ENCODE assay signal across 8 cellular contexts in the genomic region with DNA sequence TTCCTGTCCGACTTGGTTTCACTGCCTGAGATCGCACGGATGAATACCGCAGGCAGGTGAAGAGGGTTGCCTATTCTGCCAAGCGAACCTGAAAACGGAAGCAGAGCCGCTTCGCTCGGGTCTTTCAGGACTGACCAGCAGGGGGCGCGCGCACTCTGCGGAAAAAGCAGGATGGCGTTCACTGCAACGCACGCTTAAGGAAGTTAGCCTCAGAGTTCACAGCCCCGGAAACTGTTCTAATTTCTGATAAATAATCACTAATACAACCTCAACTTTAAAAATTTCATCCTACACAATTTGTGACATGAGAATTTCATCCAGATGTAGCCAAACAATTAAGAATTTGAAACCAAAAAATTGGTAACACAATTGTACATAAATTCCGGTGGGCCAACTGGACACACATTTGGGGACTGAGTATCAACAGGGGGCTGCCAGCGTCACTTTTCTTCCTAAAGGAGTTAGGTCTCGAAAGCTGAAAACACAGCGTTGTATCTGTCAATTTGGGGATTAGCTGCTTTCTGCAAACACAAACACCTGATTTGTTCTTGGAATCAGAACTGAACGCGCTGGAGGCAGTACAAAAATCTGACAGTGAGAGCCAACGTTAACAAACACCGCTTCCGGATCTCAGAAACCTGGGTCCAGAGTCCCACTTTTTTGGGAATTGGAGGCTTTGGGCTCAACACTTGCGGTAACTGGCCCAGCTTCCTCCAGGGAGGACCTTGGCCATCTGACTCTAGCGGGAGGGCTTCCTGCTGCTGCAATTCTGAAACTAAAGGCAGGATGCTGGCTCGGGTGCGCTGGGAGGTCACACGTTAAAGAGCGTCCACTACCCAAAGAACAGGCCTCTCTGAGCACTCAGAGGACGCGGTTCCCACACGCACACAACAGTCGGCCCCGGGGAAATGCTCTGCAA.
DNase-seq lines count a peak whose midpoint lies in the region; ATAC-seq lines count a peak whose summit lies in the region.

No MANE protein-coding gene starts in this region.

- H3K36me3 ChIP-seq in ACC112 (ENCODE audit: insufficient read depth, low read length), result peaks cover 6% of the 10 kb centered on the region; the same call in 1 of the 2 replicates
- H3K36me3 ChIP-seq in duodenal mucosa (ENCODE audit: control insufficient read depth in 1 of 2, insufficient read depth in 2 of 2, low read length in 2 of 2), result peaks cover 0 to 15% of the 10 kb centered on the region in 2 donors

- peak overlapping the region in 1 of 2 donors; percentile 7 for H3K9ac ChIP-seq in duodenal mucosa (ENCODE audit: low read depth in 1 of 2, low read length in 2 of 2)

- H3K4me1 ChIP-seq in ACC112 (ENCODE audit: control insufficient read depth, insufficient read depth, low read length, unreplicated experiment), result peaks cover 71% of the 10 kb centered on the region
- H3K4me1 ChIP-seq in duodenal mucosa (ENCODE audit: control insufficient read depth in 1 of 2, insufficient read depth in 2 of 2, low read length in 2 of 2), result peaks cover 20 to 22% of the 10 kb centered on the region in 2 donors

- no peaks in the 10 kb centered on the region for H3K9me3 ChIP-seq in duodenal mucosa (ENCODE audit: control insufficient read depth in 1 of 2, low read length in 2 of 2)

- no peaks in the 10 kb centered on the region for H3K27me3 Mint-ChIP-seq in memory B cell

- H3K4me3 Mint-ChIP-seq in memory B cell, result peak overlapping the region; percentile 74

- H3K4me3 ChIP-seq in ACC112 (ENCODE audit: low read depth, low read length) (peak overlapping the region; percentile 50), duodenal mucosa (ENCODE audit: low read depth in 1 of 2, low read length in 2 of 2) (peak overlapping the region; percentile 2 to 5)

- peak overlapping the region; percentile 64 for H3K27ac ChIP-seq in ACC112 (ENCODE audit: low read depth, low read length)
- no peak overlapping the region for H3K27ac ChIP-seq in duodenal mucosa (ENCODE audit: low read depth, low read length)

- no peaks in the 10 kb centered on the region for H3K9me3 Mint-ChIP-seq in memory B cell

- H3K79me2 ChIP-seq in ACC112 (ENCODE audit: control insufficient read depth, insufficient read depth, low read length, unreplicated experiment), result peaks cover 100% of the 10 kb centered on the region

- peak overlapping the region; percentile 90 for H3K27ac Mint-ChIP-seq in memory B cell

- peaks cover under 1% of the 10 kb centered on the region for H3K36me3 Mint-ChIP-seq in memory B cell

- peaks cover 37% of the 10 kb centered on the region for H3K4me1 Mint-ChIP-seq in memory B cell

- H3K27me3 ChIP-seq in ACC112 (ENCODE audit: insufficient read depth, low read length) (no peaks in the 10 kb centered on the region), duodenal mucosa (ENCODE audit: control insufficient read depth in 1 of 2, insufficient read depth in 2 of 2, low read length in 2 of 2) (no peaks in the 10 kb centered on the region)

- peak; percentile 68 for ATAC-seq in GM18511 (IDR thresholded peaks at IDR 0.05; ENCODE audit: unreplicated experiment)
- peak; percentile 49 for ATAC-seq in HG03139 (IDR thresholded peaks at IDR 0.05; ENCODE audit: unreplicated experiment)
- peak; percentile 54 for ATAC-seq in memory B cell (ENCODE audit: low read depth)

- DNase-seq in NCI-H82 (lab: John Stamatoyannopoulos, UW) (peak; percentile 83), memory B cell (ENCODE audit: low spot score in 2 of 2) (peak; percentile 95)
- DNase-seq in activated CD4-positive, alpha-beta T cell treated with anti-CD3 and anti-CD28 coated beads, Interleukin-2, amount 50 U/mL, for 48 hours, result peak; percentile 91 to 93
- peak; percentile 91 for DNase-seq in stimulated activated CD8-positive, alpha-beta memory T cell treated with anti-CD3 and anti-CD28 coated beads, Interleukin-12 subunit alpha, Interleukin-12 subunit beta, amount 100 ng/mL, for 1 hour (ENCODE audit: low read depth)

- peak overlapping the region; percentile 40 for H2AFZ ChIP-seq in ACC112 (ENCODE audit: low read length, unreplicated experiment)
